In genomic region chr19:41696402-41697197, GRCh38 we compare ENCODE assay signal across 14 cellular contexts. TPM values are rescaled to one million over a fixed set of nuclear protein-coding genes. Genes with fewer than 3 reads are reported as not detected.
DNase-seq lines count a peak whose midpoint lies in the region; ATAC-seq and TF ChIP-seq lines count a peak whose summit lies in the region.
"Had no signal": no experiment of that assay in that cellular context is flagged by ENCODE, and none has a peak within 500 bp of the region (broad histone marks: within the 10 kb centered on the region; RNA-seq: fewer than 3 reads in every experiment).

No MANE protein-coding gene starts in this region.

- no peak overlapping the region for H3K4me3 ChIP-seq in SK-N-SH (ENCODE audit: low read depth in 2 of 2, low read length in 1 of 2)
- H3K4me3 ChIP-seq in Karpas-422 (ENCODE audit: low read length): no peak overlapping the region
- H3K4me3 ChIP-seq in adipocyte (ENCODE audit: low read length): no peak overlapping the region
- H3K4me3 ChIP-seq: uterus had no signal

- H3K27ac Mint-ChIP-seq in natural killer cell: no peak overlapping the region
- H3K27ac Mint-ChIP-seq: T-helper 1 cell treated with Interleukin-12 subunit alpha and Interleukin-12 subunit beta and Interleukin-4 antibody, amounts not matched to agents 30 μg/mL and 1 μg/mL, for 36 hours had no signal

- no peaks in the 10 kb centered on the region for H4K20me1 ChIP-seq in SK-N-SH (ENCODE audit: insufficient read depth)
- H4K20me1 ChIP-seq in Karpas-422 (ENCODE audit: insufficient read depth, low read depth, low read length): no peaks in the 10 kb centered on the region

- TF ChIP-seq EP300 in SK-N-SH (IDR thresholded peaks at IDR 0.05; ENCODE audit: borderline replicate concordance in 1 of 2, low read depth in 1 of 2, low read length in 1 of 2): no peak

- no peak overlapping the region for H3K4me2 ChIP-seq in SK-N-SH
- H3K4me2 ChIP-seq in Karpas-422 (ENCODE audit: low read depth, low read length, poor library complexity, severe bottlenecking): no peak overlapping the region

- H3K36me3 ChIP-seq in SK-N-SH (replicated peaks in 1 of 2; ENCODE audit: control insufficient read depth in 1 of 2, insufficient read depth in 2 of 2, low read length in 1 of 2) (no peaks in the 10 kb centered on the region), Karpas-422 (ENCODE audit: insufficient read depth, low read length) (no peaks in the 10 kb centered on the region), adipocyte (ENCODE audit: control insufficient read depth, insufficient read depth, low read length, severe bottlenecking) (no peaks in the 10 kb centered on the region)
- H3K36me3 ChIP-seq: uterus had no signal

- H3K9ac ChIP-seq in SK-N-SH (no peak overlapping the region), Karpas-422 (ENCODE audit: low read length) (no peak overlapping the region), adipocyte (ENCODE audit: low read length) (no peak overlapping the region)

- WGBS in SK-N-SH (ENCODE audit: low lambda C conversion rate): 3% methylated on average over 5 of the region's 7 CpGs

- H3K9me3 Mint-ChIP-seq in natural killer cell: peaks cover 0 to 6% of the 10 kb centered on the region in 2 donors

- H3K27me3 Mint-ChIP-seq in natural killer cell (ENCODE audit: low read depth in 2 of 2): peaks cover 20 to 30% of the 10 kb centered on the region in 2 donors

- H3K9me3 ChIP-seq in SK-N-SH (no peaks in the 10 kb centered on the region), Karpas-422 (ENCODE audit: low read length) (no peaks in the 10 kb centered on the region), adipocyte (ENCODE audit: control insufficient read depth, low read length) (peaks cover 13% of the 10 kb centered on the region)
- H3K9me3 ChIP-seq: uterus had no signal

- no peak for TF ChIP-seq RAD21 in SK-N-SH (IDR thresholded peaks at IDR 0.05; ENCODE audit: low read length)

- no peak overlapping the region for H3K4me3 Mint-ChIP-seq in natural killer cell
- H3K4me3 Mint-ChIP-seq: T-helper 1 cell treated with Interleukin-12 subunit alpha and Interleukin-12 subunit beta and Interleukin-4 antibody, amounts not matched to agents 30 μg/mL and 1 μg/mL, for 36 hours had no signal

- in situ Hi-C loops in GM13976 (cut with MboI; ENCODE audit: low sequenced_read_pairs, unreplicated experiment): no loop called here

- no peaks in the 10 kb centered on the region for H3F3A ChIP-seq in SK-N-SH (replicated peaks; ENCODE audit: insufficient read depth)

- H3K27ac ChIP-seq in SK-N-SH (ENCODE audit: low read depth in 2 of 2, low read length in 1 of 2) (no peak overlapping the region), Karpas-422 (ENCODE audit: low read length) (no peak overlapping the region)
- H3K27ac ChIP-seq: uterus had no signal

- CTCF ChIA-PET in SK-N-SH (lab: Yijun Ruan, JAX): interaction anchor here (0.9 to 1.2 kb wide), 2 partner anchors 11 to 55 kb away, joined by 3 to 5 read pairs; no protein-coding TSS in a partner anchor

- POLR2A ChIA-PET in SK-N-SH (lab: Yijun Ruan, JAX): no interaction called here

- H2AFZ ChIP-seq in SK-N-SH (ENCODE audit: low read depth): no peak overlapping the region
- H2AFZ ChIP-seq in Karpas-422 (ENCODE audit: low read length): no peak overlapping the region

- H3K79me2 ChIP-seq in SK-N-SH (ENCODE audit: insufficient read depth) (no peaks in the 10 kb centered on the region), Karpas-422 (ENCODE audit: low read length) (no peaks in the 10 kb centered on the region)

- peaks cover 10% of the 10 kb centered on the region for H3K36me3 Mint-ChIP-seq in natural killer cell

- H3K9me2 ChIP-seq in SK-N-SH: no peaks in the 10 kb centered on the region
- H3K9me2 ChIP-seq in Karpas-422 (replicated peaks; ENCODE audit: insufficient read depth, low read length): no peaks in the 10 kb centered on the region

- intact Hi-C loops in natural killer cell (cut with micrococcal nuclease): no loop called here

- no peak for TF ChIP-seq CTCF in SK-N-SH (IDR thresholded peaks at IDR 0.05)
- no peak for TF ChIP-seq CTCF in natural killer cell (IDR thresholded peaks at IDR 0.05)
- no peak for TF ChIP-seq CTCF in GM13976 (IDR thresholded peaks at IDR 0.05; ENCODE audit: borderline replicate concordance, control extremely low read depth, extremely low read depth, insufficient read depth, missing control alignments)

- DNase-seq in SK-N-SH: no peak
- DNase-seq in Karpas-422: peak; percentile 62
- peak; percentile 15 for DNase-seq in adipocyte (ENCODE audit: low read depth)
- peak; percentile 11 for DNase-seq in natural killer cell
- no peak for DNase-seq in GM13976 (ENCODE audit: low spot score)
- DNase-seq: H7, NCI-H1092, uterus had no signal

- H3K4me1 Mint-ChIP-seq in natural killer cell: peaks cover 0 to under 1% of the 10 kb centered on the region in 2 donors

- peaks cover 0 to 3% of the 10 kb centered on the region in 2 experiments; a peak in 1 of 4 replicates for H3K4me1 ChIP-seq in SK-N-SH (ENCODE audit: control insufficient read depth in 1 of 2, insufficient read depth in 2 of 2, low read depth in 1 of 2, low read length in 1 of 2)
- no peaks in the 10 kb centered on the region for H3K4me1 ChIP-seq in Karpas-422 (ENCODE audit: low read length)
- H3K4me1 ChIP-seq in adipocyte (ENCODE audit: control insufficient read depth, insufficient read depth, low read length): peaks cover under 1% of the 10 kb centered on the region
- H3K4me1 ChIP-seq: uterus had no signal

- ATAC-seq in SK-N-SH treated with all-trans-retinoic acid at 6 μM for 48 hours (no peak), natural killer cell (no peak), GM21825 (IDR thresholded peaks at IDR 0.05; ENCODE audit: unreplicated experiment) (no peak), GM21529 (IDR thresholded peaks at IDR 0.05; ENCODE audit: unreplicated experiment) (no peak)

- H3K27me3 ChIP-seq in SK-N-SH (ENCODE audit: insufficient read depth) (no peaks in the 10 kb centered on the region), Karpas-422 (ENCODE audit: low read length) (no peaks in the 10 kb centered on the region), adipocyte (replicated peaks; ENCODE audit: control insufficient read depth, insufficient read depth, low read length) (peaks cover 12% of the 10 kb centered on the region)
- H3K27me3 ChIP-seq: uterus had no signal

TF ChIP-seq in SK-N-SH, 30 proteins besides CTCF, POLR2A, EP300 and RAD21 (continues in another document):
- TF ChIP-seq PBX3 (IDR thresholded peaks at IDR 0.05): no peak

TF ChIP-seq in SK-N-SH treated with all-trans-retinoic acid at 6 μM for 48 hours, 23 proteins besides CTCF, POLR2A, EP300 and RAD21 (continues in another document):
- TF ChIP-seq ZC3H10 (CRISPR knock-in tag; IDR thresholded peaks at IDR 0.05) (no peak), PATZ1 (CRISPR knock-in tag; IDR thresholded peaks at IDR 0.05; ENCODE audit: borderline replicate concordance) (no peak), CSRNP3 (CRISPR knock-in tag; IDR thresholded peaks at IDR 0.05) (no peak)

RNA-seq across cellular contexts. Expression of gene CEACAM7, which starts 8.5 kb away (rescaled TPM):
- not detected in 2 replicates for polyA plus RNA-seq in SK-N-SH (2012; rRNA removed)
- polyA plus RNA-seq in SK-N-SH (2012; cell fraction: cytosol; rRNA removed): not detected in 2 replicates
- polyA plus RNA-seq in SK-N-SH (2012; cell fraction: nucleus; rRNA removed): not detected in 2 replicates
- total RNA-seq in Karpas-422 (2014; rRNA removed; shearing (Covaris generic); ENCODE audit: low replicate concordance): not detected in 2 replicates
- not detected for total RNA-seq in natural killer cell
- total RNA-seq: Daoy, H7, renal cortical epithelial cell had no signal

RNA-seq across cellular contexts. Expression of gene CEACAM5, which starts 11.8 kb away (rescaled TPM):
- not detected in 2 replicates for polyA plus RNA-seq in SK-N-SH (2012; rRNA removed)
- not detected in 2 replicates for polyA plus RNA-seq in SK-N-SH (2012; cell fraction: cytosol; rRNA removed)
- not detected in 2 replicates for polyA plus RNA-seq in SK-N-SH (2012; cell fraction: nucleus; rRNA removed)
- not detected in 2 replicates for total RNA-seq in Karpas-422 (2014; rRNA removed; shearing (Covaris generic); ENCODE audit: low replicate concordance)
- not detected for total RNA-seq in natural killer cell
- total RNA-seq: Daoy, H7, renal cortical epithelial cell had no signal

RNA-seq across cellular contexts. Expression of gene CEACAM6, which starts 58.7 kb away (rescaled TPM):
- not detected in 2 replicates for polyA plus RNA-seq in SK-N-SH (2012; rRNA removed)
- polyA plus RNA-seq in SK-N-SH (2012; cell fraction: cytosol; rRNA removed): not detected in 2 replicates
- not detected in 2 replicates for polyA plus RNA-seq in SK-N-SH (2012; cell fraction: nucleus; rRNA removed)
- total RNA-seq in Karpas-422 (2014; rRNA removed; shearing (Covaris generic); ENCODE audit: low replicate concordance): not detected in 2 replicates
- not detected for total RNA-seq in natural killer cell
- total RNA-seq: Daoy, H7, renal cortical epithelial cell had no signal

Comparison
In these comparisons a context has a peak if more than half of its experiments do, and no peak if none do; other contexts are left out.
1. DNase-seq: peak in Karpas-422 (single experiment), adipocyte (single experiment) and natural killer cell (single experiment); none in SK-N-SH (single experiment) and GM13976 (single experiment).